9 cellular contexts compared by ENCODE assay signal in genomic region chr1:58573705-58574591, GRCh38. TPM values are rescaled to one million over a fixed set of nuclear protein-coding genes. Genes with fewer than 3 reads are reported as not detected.
DNase-seq lines count a peak whose midpoint lies in the region; ATAC-seq and TF ChIP-seq lines count a peak whose summit lies in the region.
"Had no signal": no experiment of that assay in that cellular context is flagged by ENCODE, and none has a peak within 500 bp of the region (broad histone marks: within the 10 kb centered on the region; RNA-seq: fewer than 3 reads in every experiment).

No MANE protein-coding gene starts in this region.

- H3K27ac Mint-ChIP-seq in T-helper 2 cell treated with Interferon-gamma antibody and Interleukin-4, amounts not matched to agents 5 μg/mL and 100 μg/mL, for 36 hours = no peak overlapping the region
- H3K27ac Mint-ChIP-seq in mesothelial cell of epicardium = peak overlapping the region; percentile 98

- ATAC-seq in GM18907 (IDR thresholded peaks at IDR 0.05; ENCODE audit: unreplicated experiment) (peak; percentile 97), HG02884 (IDR thresholded peaks at IDR 0.05; ENCODE audit: unreplicated experiment) (peak; percentile 92)

- TF ChIP-seq CTCF in mesothelial cell of epicardium (IDR thresholded peaks at IDR 0.05; ENCODE audit: unreplicated experiment) (no peak), SK-N-SH (IDR thresholded peaks at IDR 0.05) (no peak)

- H3K4me1 ChIP-seq in SK-N-SH (ENCODE audit: control insufficient read depth in 1 of 2, insufficient read depth in 2 of 2, low read depth in 1 of 2, low read length in 1 of 2) = no peaks in the 10 kb centered on the region; a peak in 1 of 4 replicates

- no peak overlapping the region for H2AFZ ChIP-seq in SK-N-SH (ENCODE audit: low read depth)

- no peak overlapping the region for H3K4me3 ChIP-seq in SK-N-SH (ENCODE audit: low read depth in 2 of 2, low read length in 1 of 2)

- H3K4me3 Mint-ChIP-seq in T-helper 2 cell treated with Interferon-gamma antibody and Interleukin-4, amounts not matched to agents 5 μg/mL and 100 μg/mL, for 36 hours = peak overlapping the region; percentile 44
- peak overlapping the region; percentile 43 for H3K4me3 Mint-ChIP-seq in mesothelial cell of epicardium
- H3K4me3 Mint-ChIP-seq: IgD-negative memory B cell had no signal

- H3K4me1 Mint-ChIP-seq in T-helper 2 cell treated with Interferon-gamma antibody and Interleukin-4, amounts not matched to agents 5 μg/mL and 100 μg/mL, for 36 hours (ENCODE audit: low read depth) = peaks cover 31% of the 10 kb centered on the region
- peaks cover 48% of the 10 kb centered on the region for H3K4me1 Mint-ChIP-seq in mesothelial cell of epicardium

- no peak overlapping the region for H3K27ac ChIP-seq in SK-N-SH (ENCODE audit: low read depth in 2 of 2, low read length in 1 of 2)

- no peaks in the 10 kb centered on the region for H3K9me3 ChIP-seq in SK-N-SH

- DNase-seq in T-helper 2 cell treated with Interferon-gamma antibody and Interleukin-4, amounts not matched to agents 5 μg/mL and 100 μg/mL, for 36 hours (ENCODE audit: low spot score) = peak; percentile 71
- DNase-seq in mesothelial cell of epicardium (ENCODE audit: low spot score in 2 of 2, unreplicated experiment in 2 of 2) (no peak), nucleus accumbens (lab: John Stamatoyannopoulos, UW) (no peak), SK-N-SH (no peak), NCI-H187 treated with DMSO at 0.1 percent for 48 hours (lab: John Stamatoyannopoulos, UW) (no peak), NCI-H524 (lab: John Stamatoyannopoulos, UW) (no peak)

- H3K9me3 Mint-ChIP-seq in T-helper 2 cell treated with Interferon-gamma antibody and Interleukin-4, amounts not matched to agents 5 μg/mL and 100 μg/mL, for 36 hours = no peaks in the 10 kb centered on the region
- H3K9me3 Mint-ChIP-seq in mesothelial cell of epicardium = no peaks in the 10 kb centered on the region

- no peak overlapping the region for H3K9ac ChIP-seq in SK-N-SH

- no peaks in the 10 kb centered on the region for H3K79me2 ChIP-seq in SK-N-SH (ENCODE audit: insufficient read depth)

- no peaks in the 10 kb centered on the region for H3K27me3 ChIP-seq in SK-N-SH (ENCODE audit: insufficient read depth)

- H3K4me2 ChIP-seq in SK-N-SH = no peak overlapping the region

- H3K9me2 ChIP-seq in SK-N-SH = no peaks in the 10 kb centered on the region

- no peak for TF ChIP-seq RAD21 in SK-N-SH (IDR thresholded peaks at IDR 0.05; ENCODE audit: low read length)

- H3K27me3 Mint-ChIP-seq in T-helper 2 cell treated with Interferon-gamma antibody and Interleukin-4, amounts not matched to agents 5 μg/mL and 100 μg/mL, for 36 hours (ENCODE audit: low read depth) = peaks cover 86% of the 10 kb centered on the region
- peaks cover 11% of the 10 kb centered on the region for H3K27me3 Mint-ChIP-seq in mesothelial cell of epicardium (ENCODE audit: low read depth)

- H4K20me1 ChIP-seq in SK-N-SH (ENCODE audit: insufficient read depth) = no peaks in the 10 kb centered on the region

- no peak for TF ChIP-seq EP300 in SK-N-SH (IDR thresholded peaks at IDR 0.05; ENCODE audit: borderline replicate concordance in 1 of 2, low read depth in 1 of 2, low read length in 1 of 2)

- no peaks in the 10 kb centered on the region for H3K36me3 Mint-ChIP-seq in T-helper 2 cell treated with Interferon-gamma antibody and Interleukin-4, amounts not matched to agents 5 μg/mL and 100 μg/mL, for 36 hours (ENCODE audit: low read depth)
- H3K36me3 Mint-ChIP-seq in mesothelial cell of epicardium = no peaks in the 10 kb centered on the region

- CTCF ChIA-PET in SK-N-SH (lab: Yijun Ruan, JAX) = interaction anchor here (0.6 to 1.6 kb wide), 4 partner anchors 27 to 1156 kb away, joined by 3 to 4 read pairs (median 4); no protein-coding TSS in a partner anchor

- 69% methylated on average over 4 of the region's 4 CpGs for WGBS in SK-N-SH (ENCODE audit: low lambda C conversion rate)

- H3K36me3 ChIP-seq in SK-N-SH (replicated peaks in 1 of 2; ENCODE audit: control insufficient read depth in 1 of 2, insufficient read depth in 2 of 2, low read length in 1 of 2) = no peaks in the 10 kb centered on the region

- POLR2A ChIA-PET in SK-N-SH (lab: Yijun Ruan, JAX) = no interaction called here

- no peaks in the 10 kb centered on the region for H3F3A ChIP-seq in SK-N-SH (replicated peaks; ENCODE audit: insufficient read depth)

TF ChIP-seq in SK-N-SH, 30 proteins besides CTCF, POLR2A, EP300 and RAD21:
- TF ChIP-seq NFIC (IDR thresholded peaks at IDR 0.05; ENCODE audit: borderline replicate concordance) = no peak
- TF ChIP-seq TEAD4 (IDR thresholded peaks at IDR 0.05; ENCODE audit: borderline replicate concordance, insufficient read depth) = no peak
- TF ChIP-seq SIN3A (IDR thresholded peaks at IDR 0.05; ENCODE audit: borderline replicate concordance, low read depth, low read length) = no peak
- no peak for TF ChIP-seq JUND (IDR thresholded peaks at IDR 0.05)
- TF ChIP-seq GABPA (IDR thresholded peaks at IDR 0.05; ENCODE audit: low read depth) = no peak
- no peak for TF ChIP-seq REST (IDR thresholded peaks at IDR 0.05; ENCODE audit: low read depth, low read length)
- no peak for TF ChIP-seq USF2 (IDR thresholded peaks at IDR 0.05; ENCODE audit: borderline replicate concordance, low read depth, low read length)
- no peak for TF ChIP-seq CHD2 (IDR thresholded peaks at IDR 0.05; ENCODE audit: low read length, partially characterized antibody)
- TF ChIP-seq PBX3 (IDR thresholded peaks at IDR 0.05) = no peak
- TF ChIP-seq TAF1 (IDR thresholded peaks at IDR 0.05; ENCODE audit: borderline replicate concordance, low read depth, low read length) = no peak
- no peak for TF ChIP-seq RXRA (IDR thresholded peaks at IDR 0.05; ENCODE audit: borderline replicate concordance, low read depth)
- TF ChIP-seq TCF12 (IDR thresholded peaks at IDR 0.05) = no peak
- no peak for TF ChIP-seq RCOR1 (IDR thresholded peaks at IDR 0.05; ENCODE audit: low read length)
- TF ChIP-seq FOXJ3 (CRISPR knock-in tag; IDR thresholded peaks at IDR 0.05) = no peak
- no peak for TF ChIP-seq MAX (IDR thresholded peaks at IDR 0.05; ENCODE audit: low read depth)
- no peak for TF ChIP-seq MXI1 (IDR thresholded peaks at IDR 0.05; ENCODE audit: low read depth, low read length)
- no peak for TF ChIP-seq MEF2A (IDR thresholded peaks at IDR 0.05; ENCODE audit: borderline replicate concordance, low read depth)
- TF ChIP-seq GATA2 (CRISPR knock-in tag; IDR thresholded peaks at IDR 0.05) = no peak
- TF ChIP-seq SMC3 (IDR thresholded peaks at IDR 0.05; ENCODE audit: low read depth, low read length) = no peak
- no peak for TF ChIP-seq ELF1 (IDR thresholded peaks at IDR 0.05)
TF ChIP-seq in SK-N-SH: peak in this region for 0.

RNA-seq across cellular contexts. Expression of gene TACSTD2, which starts 3.1 kb away (rescaled TPM):
- total RNA-seq in mesothelial cell of epicardium = 22.7 to 25.3 TPM (median 25.0 TPM) in 3 replicates
- 0.02 TPM in 1 of 2 replicates, not detected in the other for polyA plus RNA-seq in SK-N-SH (2012; rRNA removed)
- polyA plus RNA-seq in SK-N-SH (2012; cell fraction: cytosol; rRNA removed) = 0.01 TPM in 2 replicates
- 0.15 and 0.18 TPM in 2 replicates for polyA plus RNA-seq in SK-N-SH (2012; cell fraction: nucleus; rRNA removed)
- polyA plus RNA-seq: IgD-negative memory B cell had no signal

RNA-seq across cellular contexts. Expression of gene OMA1, which starts 27.4 kb away (rescaled TPM):
- total RNA-seq in mesothelial cell of epicardium = 17.7 to 26.1 TPM (median 20.0 TPM) in 3 replicates
- 6.9 and 9.1 TPM in 2 replicates for polyA plus RNA-seq in SK-N-SH (2012; rRNA removed)
- polyA plus RNA-seq in SK-N-SH (2012; cell fraction: cytosol; rRNA removed) = 9.0 and 10.3 TPM in 2 replicates
- 6.0 and 9.8 TPM in 2 replicates for polyA plus RNA-seq in SK-N-SH (2012; cell fraction: nucleus; rRNA removed)
